Comparison of ENCODE assay signal across 20 cellular contexts in genomic region chr1:226943927-226944326, GRCh38. TPM values are rescaled to one million over a fixed set of nuclear protein-coding genes. Genes with fewer than 3 reads are reported as not detected.
DNase-seq lines count a peak whose midpoint lies in the region; ATAC-seq and TF ChIP-seq lines count a peak whose summit lies in the region.
"Had no signal": no experiment of that assay in that cellular context is flagged by ENCODE, and none has a peak within 500 bp of the region (broad histone marks: within the 10 kb centered on the region; RNA-seq: fewer than 3 reads in every experiment).

No MANE protein-coding gene starts in this region.

- peaks cover 16% of the 10 kb centered on the region for H3K36me3 Mint-ChIP-seq in effector memory CD8-positive, alpha-beta T cell (ENCODE audit: insufficient read depth)
- peaks cover 0 to 25% (median 11%) of the 10 kb centered on the region in 5 donors for H3K36me3 Mint-ChIP-seq in naive thymus-derived CD4-positive, alpha-beta T cell
- no peaks in the 10 kb centered on the region for H3K36me3 Mint-ChIP-seq in activated CD8-positive, alpha-beta T cell treated with anti-CD3 and anti-CD28 coated beads, Interleukin-2, amount 10 ng/mL, durations not matched to agents 7 days and 5 days (ENCODE audit: low read depth)
- H3K36me3 Mint-ChIP-seq in osteocyte (ENCODE audit: unreplicated experiment), result peaks cover 5% of the 10 kb centered on the region

- H3K9me3 Mint-ChIP-seq in effector memory CD8-positive, alpha-beta T cell, result no peaks in the 10 kb centered on the region
- peaks cover 0 to 6% (median 0%) of the 10 kb centered on the region in 11 donors for H3K9me3 Mint-ChIP-seq in naive thymus-derived CD4-positive, alpha-beta T cell
- no peaks in the 10 kb centered on the region for H3K9me3 Mint-ChIP-seq in activated CD8-positive, alpha-beta T cell treated with anti-CD3 and anti-CD28 coated beads, Interleukin-2, amount 10 ng/mL, durations not matched to agents 7 days and 5 days (ENCODE audit: insufficient read depth)
- peaks cover 5% of the 10 kb centered on the region for H3K9me3 Mint-ChIP-seq in osteocyte (ENCODE audit: unreplicated experiment)
- H3K9me3 Mint-ChIP-seq: activated CD4-positive, alpha-beta T cell treated with anti-CD3 and anti-CD28 coated beads, Interleukin-2, amount 10 ng/mL, durations not matched to agents 7 days and 5 days; activated naive CD4-positive, alpha-beta T cell treated with anti-CD3 and anti-CD28 coated beads, Interleukin-2, amount 50 U/mL, for 24 hours; immature natural killer cell had no signal

- H3K27me3 ChIP-seq in right cardiac atrium (ENCODE audit: control insufficient read depth, insufficient read depth), result no peaks in the 10 kb centered on the region
- H3K27me3 ChIP-seq in naive thymus-derived CD4-positive, alpha-beta T cell (ENCODE audit: control insufficient read depth in 2 of 2, insufficient read depth in 2 of 2, low read length in 2 of 2), result no peaks in the 10 kb centered on the region
- no peaks in the 10 kb centered on the region for H3K27me3 ChIP-seq in aorta (ENCODE audit: control insufficient read depth in 1 of 2, insufficient read depth in 2 of 2, low read length in 1 of 2)
- H3K27me3 ChIP-seq: breast epithelium, dorsolateral prefrontal cortex had no signal

- ATAC-seq in right cardiac atrium (no peak), left cardiac atrium (no peak), aorta (ENCODE audit: low FRiP score) (no peak)
- no peak for ATAC-seq in effector memory CD8-positive, alpha-beta T cell (replicated peaks)
- no peak for ATAC-seq in naive thymus-derived CD4-positive, alpha-beta T cell
- ATAC-seq in activated CD8-positive, alpha-beta T cell treated with anti-CD3 and anti-CD28 coated beads, Interleukin-2, amount 10 ng/mL, durations not matched to agents 7 days and 5 days, result no peak

- intact Hi-C loops in right cardiac atrium (cut with DNase I), result no loop called here
- intact Hi-C loops in left cardiac atrium (cut with DNase I), result loop anchor here in 1 of 2 donors (5.0 kb wide), 1 partner anchor 38 kb away; no protein-coding TSS in a partner anchor
- intact Hi-C loops in naive thymus-derived CD4-positive, alpha-beta T cell (cut with micrococcal nuclease), result loop anchor here (5.0 to 10.0 kb wide), 6 partner anchors 43 to 1167 kb away; partner anchors contain the start of genes ARF1 (in 1 of the 2), JMJD4 (in 1 of the 2), PARP1 (in 1 of the 2) and SNAP47 (in 1 of the 2)
- intact Hi-C loops in aorta (cut with DNase I), result no loop called here

- WGBS in right cardiac atrium, result 80% methylated on average over 2 of the region's 2 CpGs
- 90 to 91% methylated on average over 2 of the region's 2 CpGs for WGBS in aorta, 2 donors

- H3K36me3 ChIP-seq in naive thymus-derived CD4-positive, alpha-beta T cell (ENCODE audit: control insufficient read depth in 2 of 3, insufficient read depth in 3 of 3, low read length in 3 of 3), result no peaks in the 10 kb centered on the region
- H3K36me3 ChIP-seq in aorta (ENCODE audit: control insufficient read depth in 1 of 2, insufficient read depth in 2 of 2, low read length in 1 of 2), result no peaks in the 10 kb centered on the region
- H3K36me3 ChIP-seq: breast epithelium had no signal

- DNase-seq in right cardiac atrium (no peak), left cardiac atrium (no peak), aorta (no peak), HUDEP-2 (lab: John Stamatoyannopoulos, UW; ENCODE audit: unreplicated experiment in 76 of 76) (no peak), osteocyte (ENCODE audit: extremely low spot score, unreplicated experiment) (no peak)
- DNase-seq in effector memory CD8-positive, alpha-beta T cell, result no peak
- no peak for DNase-seq in naive thymus-derived CD4-positive, alpha-beta T cell
- DNase-seq in activated CD8-positive, alpha-beta T cell treated with anti-CD3 and anti-CD28 coated beads, Interleukin-2, amount 10 ng/mL, durations not matched to agents 7 days and 5 days, result no peak
- DNase-seq: activated CD4-positive, alpha-beta T cell treated with anti-CD3 and anti-CD28 coated beads, Interleukin-2, amount 10 ng/mL, durations not matched to agents 7 days and 5 days; activated T-cell treated with anti-CD3 and anti-CD28 coated beads for 4 hours; dorsolateral prefrontal cortex; immature natural killer cell; mesenchymal stem cell; NCI-H187 treated with DMSO at 0.1 percent for 48 hours; nephron progenitor cell; RPMI8226 had no signal

- CTCF ChIA-PET in naive thymus-derived CD4-positive, alpha-beta T cell (lab: Charles Lee), result no interaction called here
- CTCF ChIA-PET in activated CD8-positive, alpha-beta T cell treated with anti-CD3 and anti-CD28 coated beads, Interleukin-2, amount 10 ng/mL, durations not matched to agents 7 days and 5 days (lab: Charles Lee), result no interaction called here

- H3K4me1 ChIP-seq in right cardiac atrium (ENCODE audit: control insufficient read depth, insufficient read depth, low read length) (peaks cover 32% of the 10 kb centered on the region), aorta (ENCODE audit: control insufficient read depth in 1 of 2, insufficient read depth in 2 of 2, low read length in 2 of 2) (peaks cover 0 to 4% of the 10 kb centered on the region in 2 donors)
- H3K4me1 ChIP-seq in naive thymus-derived CD4-positive, alpha-beta T cell (ENCODE audit: control insufficient read depth in 2 of 2, insufficient read depth in 2 of 2, low read length in 2 of 2), result peaks cover 10 to 30% of the 10 kb centered on the region in 2 donors

- H3K27ac ChIP-seq in right cardiac atrium (ENCODE audit: low read length) (peak overlapping the region; percentile 60), aorta (ENCODE audit: low read depth in 1 of 2, low read length in 2 of 2) (no peak overlapping the region)
- H3K27ac ChIP-seq in naive thymus-derived CD4-positive, alpha-beta T cell (ENCODE audit: low read depth, low read length), result no peak overlapping the region
- H3K27ac ChIP-seq: breast epithelium had no signal

- no peaks in the 10 kb centered on the region for H3K27me3 Mint-ChIP-seq in effector memory CD8-positive, alpha-beta T cell
- H3K27me3 Mint-ChIP-seq in naive thymus-derived CD4-positive, alpha-beta T cell, result no peaks in the 10 kb centered on the region
- H3K27me3 Mint-ChIP-seq in activated CD8-positive, alpha-beta T cell treated with anti-CD3 and anti-CD28 coated beads, Interleukin-2, amount 10 ng/mL, durations not matched to agents 7 days and 5 days (ENCODE audit: low read depth), result no peaks in the 10 kb centered on the region
- no peaks in the 10 kb centered on the region for H3K27me3 Mint-ChIP-seq in osteocyte (ENCODE audit: unreplicated experiment)
- H3K27me3 Mint-ChIP-seq: activated CD4-positive, alpha-beta T cell treated with anti-CD3 and anti-CD28 coated beads, Interleukin-2, amount 10 ng/mL, durations not matched to agents 7 days and 5 days; activated naive CD4-positive, alpha-beta T cell treated with anti-CD3 and anti-CD28 coated beads, Interleukin-2, amount 50 U/mL, for 24 hours; IgD-negative memory B cell; stimulated activated naive CD8-positive, alpha-beta T cell treated with anti-CD3 and anti-CD28 coated beads, Interleukin-15, Interleukin-2, amounts not matched to agents 100 ng/mL and 50 ng/mL, for 24 hours had no signal

- TF ChIP-seq CTCF in osteocyte (IDR thresholded peaks at IDR 0.05), result no peak

- H3K9me3 ChIP-seq in right cardiac atrium (ENCODE audit: control insufficient read depth, low read length) (no peaks in the 10 kb centered on the region), aorta (ENCODE audit: control insufficient read depth, low read length) (no peaks in the 10 kb centered on the region)
- H3K9me3 ChIP-seq in naive thymus-derived CD4-positive, alpha-beta T cell (ENCODE audit: control insufficient read depth in 2 of 3, low read length in 3 of 3), result no peaks in the 10 kb centered on the region

- H3K4me1 Mint-ChIP-seq in effector memory CD8-positive, alpha-beta T cell (ENCODE audit: low read depth in 2 of 2), result peaks cover 53 to 60% of the 10 kb centered on the region in 2 donors
- peaks cover 26 to 86% (median 70%) of the 10 kb centered on the region in 7 donors for H3K4me1 Mint-ChIP-seq in naive thymus-derived CD4-positive, alpha-beta T cell
- peaks cover 10% of the 10 kb centered on the region for H3K4me1 Mint-ChIP-seq in activated CD8-positive, alpha-beta T cell treated with anti-CD3 and anti-CD28 coated beads, Interleukin-2, amount 10 ng/mL, durations not matched to agents 7 days and 5 days (ENCODE audit: low read depth)
- peaks cover 10% of the 10 kb centered on the region for H3K4me1 Mint-ChIP-seq in osteocyte (ENCODE audit: unreplicated experiment)

- peak overlapping the region; percentile 30 to 83 for H3K27ac Mint-ChIP-seq in effector memory CD8-positive, alpha-beta T cell
- peak overlapping the region in 3 of 9 donors; percentile 9 to 58 (median 19) for H3K27ac Mint-ChIP-seq in naive thymus-derived CD4-positive, alpha-beta T cell
- H3K27ac Mint-ChIP-seq in activated CD8-positive, alpha-beta T cell treated with anti-CD3 and anti-CD28 coated beads, Interleukin-2, amount 10 ng/mL, durations not matched to agents 7 days and 5 days, result no peak overlapping the region
- H3K27ac Mint-ChIP-seq in osteocyte (ENCODE audit: unreplicated experiment), result no peak overlapping the region
- H3K27ac Mint-ChIP-seq: activated CD4-positive, alpha-beta T cell treated with anti-CD3 and anti-CD28 coated beads, Interleukin-2, amount 10 ng/mL, durations not matched to agents 7 days and 5 days; nephron progenitor cell; stimulated activated naive CD8-positive, alpha-beta T cell treated with anti-CD3 and anti-CD28 coated beads, Interleukin-15, Interleukin-2, amounts not matched to agents 100 ng/mL and 50 ng/mL, for 24 hours had no signal

- H3K4me3 ChIP-seq in right cardiac atrium (ENCODE audit: low read length) (no peak overlapping the region), aorta (ENCODE audit: low read length in 2 of 2) (no peak overlapping the region)
- no peak overlapping the region for H3K4me3 ChIP-seq in naive thymus-derived CD4-positive, alpha-beta T cell (ENCODE audit: low read length)
- H3K4me3 ChIP-seq: breast epithelium had no signal

- no peak overlapping the region for H3K4me3 Mint-ChIP-seq in effector memory CD8-positive, alpha-beta T cell
- peak overlapping the region in 6 of 10 donors; percentile 30 to 93 (median 48) for H3K4me3 Mint-ChIP-seq in naive thymus-derived CD4-positive, alpha-beta T cell
- H3K4me3 Mint-ChIP-seq in activated CD8-positive, alpha-beta T cell treated with anti-CD3 and anti-CD28 coated beads, Interleukin-2, amount 10 ng/mL, durations not matched to agents 7 days and 5 days, result no peak overlapping the region
- H3K4me3 Mint-ChIP-seq in osteocyte (ENCODE audit: unreplicated experiment), result no peak overlapping the region
- H3K4me3 Mint-ChIP-seq: activated CD4-positive, alpha-beta T cell treated with anti-CD3 and anti-CD28 coated beads, Interleukin-2, amount 10 ng/mL, durations not matched to agents 7 days and 5 days; activated naive CD4-positive, alpha-beta T cell treated with anti-CD3 and anti-CD28 coated beads, Interleukin-2, amount 50 U/mL, for 24 hours; immature natural killer cell; nephron progenitor cell; stimulated activated naive CD8-positive, alpha-beta T cell treated with anti-CD3 and anti-CD28 coated beads, Interleukin-15, Interleukin-2, amounts not matched to agents 100 ng/mL and 50 ng/mL, for 24 hours had no signal

- POLR2A ChIA-PET in naive thymus-derived CD4-positive, alpha-beta T cell (lab: Charles Lee), result interaction anchor here (0.6 to 1.1 kb wide), 2 partner anchors 33 to 286 kb away, joined by 3 to 4 read pairs; no protein-coding TSS in a partner anchor
- POLR2A ChIA-PET in activated CD8-positive, alpha-beta T cell treated with anti-CD3 and anti-CD28 coated beads, Interleukin-2, amount 10 ng/mL, durations not matched to agents 7 days and 5 days (lab: Charles Lee), result no interaction called here

RNA-seq across cellular contexts. Expression of gene COQ8A, which starts 3.8 kb away (rescaled TPM):
- total RNA-seq in right cardiac atrium (100 to 1,000 TPM; 130 to 238 (median 203) TPM), left cardiac atrium (100 to 1,000 TPM; 107 to 179 TPM), aorta (10 to 100 TPM; 13.9 to 27.3 TPM), osteocyte (16.0 and 16.2 TPM in 2 replicates)
- polyA plus RNA-seq in right cardiac atrium (198 TPM), aorta (10 to 100 TPM; 11.4 to 37.5 TPM)
- 10 to 100 TPM; 34.1 to 83.4 (median 67.8) TPM for total RNA-seq in naive thymus-derived CD4-positive, alpha-beta T cell
- 10 to 100 TPM; 45.9 to 66.3 TPM for polyA plus RNA-seq in naive thymus-derived CD4-positive, alpha-beta T cell
- total RNA-seq in activated CD8-positive, alpha-beta T cell treated with anti-CD3 and anti-CD28 coated beads, Interleukin-2, amount 10 ng/mL, durations not matched to agents 7 days and 5 days, result 10 to 100 TPM; 12.1 to 16.4 TPM

Comparison
In these comparisons a context has a peak if more than half of its experiments do, and no peak if none do; other contexts are left out.
1. H3K27ac Mint-ChIP-seq: peak in effector memory CD8-positive, alpha-beta T cell (2 of 2); none in activated CD8-positive, alpha-beta T cell treated with anti-CD3 and anti-CD28 coated beads, Interleukin-2, amount 10 ng/mL, durations not matched to agents 7 days and 5 days (single experiment) and osteocyte (single experiment).
2. H3K4me3 Mint-ChIP-seq: peak in naive thymus-derived CD4-positive, alpha-beta T cell (6 of 10); none in effector memory CD8-positive, alpha-beta T cell (0 of 2), activated CD8-positive, alpha-beta T cell treated with anti-CD3 and anti-CD28 coated beads, Interleukin-2, amount 10 ng/mL, durations not matched to agents 7 days and 5 days (single experiment) and osteocyte (single experiment).
3. intact Hi-C loops: an anchor here in naive thymus-derived CD4-positive, alpha-beta T cell (5.0 to 10.0 kb wide); none called in right cardiac atrium and aorta.